Comparison of ENCODE assay signal across 22 cellular contexts in the genomic region with DNA sequence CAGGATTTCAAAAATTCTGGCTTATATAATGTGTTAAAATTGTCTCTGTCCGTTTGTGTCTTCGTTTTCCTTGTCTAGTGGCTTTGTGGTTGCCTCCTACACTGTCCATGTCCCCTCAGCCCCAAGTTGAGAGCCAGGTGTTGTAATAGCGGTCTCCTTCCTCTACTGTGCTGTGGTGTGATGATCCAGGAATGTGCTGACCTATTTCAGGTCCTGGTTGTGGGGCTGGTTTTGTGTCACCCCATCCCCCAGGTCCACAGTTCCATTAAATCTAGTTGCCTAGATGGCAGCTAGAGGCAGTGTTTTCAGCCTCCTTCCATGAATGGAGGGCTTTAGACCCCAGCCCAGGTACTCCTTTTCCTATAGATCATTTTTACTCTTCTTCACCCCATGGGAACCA.
DNase-seq lines count a peak whose midpoint lies in the region; ATAC-seq, FAIRE-seq and TF ChIP-seq lines count a peak whose summit lies in the region.
"Had no signal": no experiment of that assay in that cellular context is flagged by ENCODE, and none has a peak within 500 bp of the region (broad histone marks: within the 10 kb centered on the region; RNA-seq: fewer than 3 reads in every experiment).

No MANE protein-coding gene starts in this region.

- H3K27ac Mint-ChIP-seq in GM23338 = no peak overlapping the region
- no peak overlapping the region for H3K27ac Mint-ChIP-seq in endodermal cell
- no peak overlapping the region for H3K27ac Mint-ChIP-seq in osteocyte (ENCODE audit: unreplicated experiment)
- H3K27ac Mint-ChIP-seq: CD8-positive, alpha-beta T cell had no signal

- TF ChIP-seq CTCF in GM23338 (conservative IDR thresholded peaks at IDR 0.05; ENCODE audit: low read depth in 2 of 2) = peak; percentile 14 to 32; a peak in 2 of 4 replicates
- no peak for TF ChIP-seq CTCF in IMR-90 (conservative IDR thresholded peaks at IDR 0.05; ENCODE audit: low read depth, low read length)
- TF ChIP-seq CTCF in endodermal cell (conservative IDR thresholded peaks at IDR 0.05) = peak; percentile 50
- no peak for TF ChIP-seq CTCF in osteocyte (IDR thresholded peaks at IDR 0.05)

- H3K4me2 ChIP-seq in GM23338 (no peak overlapping the region), IMR-90 (ENCODE audit: low read depth, low read length) (no peak overlapping the region), trophoblast cell (ENCODE audit: low read length) (no peak overlapping the region)

- H3K4me1 ChIP-seq in GM23338 (ENCODE audit: insufficient read depth) (no peaks in the 10 kb centered on the region), IMR-90 (ENCODE audit: control insufficient read depth, insufficient read depth, low read length) (no peaks in the 10 kb centered on the region), endodermal cell (ENCODE audit: control insufficient read depth, insufficient read depth, low read length) (no peaks in the 10 kb centered on the region), trophoblast cell (ENCODE audit: control insufficient read depth in 1 of 2, insufficient read depth in 2 of 2, low read length in 2 of 2) (peaks cover 0 to 3% of the 10 kb centered on the region in 2 experiments)
- H3K4me1 ChIP-seq: SJSA1 had no signal

- H3K4ac ChIP-seq in IMR-90 (ENCODE audit: low read depth, low read length) (no peak overlapping the region), trophoblast cell (ENCODE audit: low read depth, low read length) (no peak overlapping the region)

- no peaks in the 10 kb centered on the region for H3K27me3 ChIP-seq in GM23338 (ENCODE audit: insufficient read depth)
- H3K27me3 ChIP-seq in IMR-90 (ENCODE audit: control insufficient read depth, insufficient read depth, low read length) = peaks cover 1% of the 10 kb centered on the region
- H3K27me3 ChIP-seq in endodermal cell (ENCODE audit: control insufficient read depth, insufficient read depth, low read length, poor library complexity, severe bottlenecking) = no peaks in the 10 kb centered on the region
- no peaks in the 10 kb centered on the region for H3K27me3 ChIP-seq in trophoblast cell (ENCODE audit: insufficient read depth, low read length)

- no peak overlapping the region for H3K27ac ChIP-seq in GM23338 (ENCODE audit: low read depth)
- no peak overlapping the region for H3K27ac ChIP-seq in IMR-90 (ENCODE audit: insufficient read depth, low read length)
- H3K27ac ChIP-seq in endodermal cell (ENCODE audit: low read depth, low read length) = no peak overlapping the region
- H3K27ac ChIP-seq in trophoblast cell (ENCODE audit: low read depth, low read length) = no peak overlapping the region
- H3K27ac ChIP-seq: C4-2B, SJSA1 had no signal

- BruUV-seq in IMR-90 (replicated peaks; lab: Mats Ljungman, UMichigan) = no TSS peak

- H4K20me1 ChIP-seq in GM23338 (replicated peaks; ENCODE audit: insufficient read depth) = no peaks in the 10 kb centered on the region
- no peaks in the 10 kb centered on the region for H4K20me1 ChIP-seq in IMR-90 (ENCODE audit: insufficient read depth, low read length)

- no peak overlapping the region for H2BK12ac ChIP-seq in trophoblast cell (ENCODE audit: low read length)

- H3K9me1 ChIP-seq in IMR-90 (ENCODE audit: insufficient read depth, low read length) = no peaks in the 10 kb centered on the region

- no peak for TF ChIP-seq POLR2A in IMR-90 (IDR thresholded peaks at IDR 0.05; ENCODE audit: low read depth, low read length)

- no peaks in the 10 kb centered on the region for H3K9me2 ChIP-seq in GM23338 (ENCODE audit: insufficient read depth)

- no peak overlapping the region for H2BK120ac ChIP-seq in IMR-90 (ENCODE audit: low read depth, low read length)
- no peak overlapping the region for H2BK120ac ChIP-seq in trophoblast cell (ENCODE audit: insufficient read depth, low read length, poor library complexity)

- H4K91ac ChIP-seq in IMR-90 (ENCODE audit: insufficient read depth, low read depth, low read length) = no peak overlapping the region
- no peak overlapping the region for H4K91ac ChIP-seq in trophoblast cell (ENCODE audit: low read depth, low read length)

- H3K36me3 Mint-ChIP-seq in GM23338 (ENCODE audit: low read depth) (no peaks in the 10 kb centered on the region), endodermal cell (ENCODE audit: low read depth) (no peaks in the 10 kb centered on the region), osteocyte (ENCODE audit: unreplicated experiment) (no peaks in the 10 kb centered on the region)
- H3K36me3 Mint-ChIP-seq: CD8-positive, alpha-beta T cell had no signal

- no peak for TF ChIP-seq RAD21 in IMR-90 (IDR thresholded peaks at IDR 0.05; ENCODE audit: low read length)

- H3K4me1 Mint-ChIP-seq in GM23338 (peaks cover 5% of the 10 kb centered on the region), endodermal cell (no peaks in the 10 kb centered on the region), osteocyte (ENCODE audit: unreplicated experiment) (no peaks in the 10 kb centered on the region)

- H3K79me2 ChIP-seq in GM23338 (replicated peaks; ENCODE audit: insufficient read depth) (no peaks in the 10 kb centered on the region), trophoblast cell (ENCODE audit: control insufficient read depth, insufficient read depth, low read length, poor library complexity) (no peaks in the 10 kb centered on the region)

- no peak overlapping the region for H3K4me3 Mint-ChIP-seq in GM23338
- no peak overlapping the region for H3K4me3 Mint-ChIP-seq in endodermal cell
- no peak overlapping the region for H3K4me3 Mint-ChIP-seq in osteocyte (ENCODE audit: unreplicated experiment)
- H3K4me3 Mint-ChIP-seq: CD8-positive, alpha-beta T cell had no signal

- no peaks in the 10 kb centered on the region for H3K9me3 ChIP-seq in IMR-90 (ENCODE audit: control insufficient read depth, insufficient read depth, low read length)
- no peaks in the 10 kb centered on the region for H3K9me3 ChIP-seq in endodermal cell (ENCODE audit: control insufficient read depth, low read length)
- H3K9me3 ChIP-seq in trophoblast cell (ENCODE audit: insufficient read depth, low read depth, low read length) = no peaks in the 10 kb centered on the region
- H3K9me3 ChIP-seq: SJSA1 had no signal

- H3K36me3 ChIP-seq in GM23338 (ENCODE audit: insufficient read depth) (no peaks in the 10 kb centered on the region), IMR-90 (ENCODE audit: control insufficient read depth, insufficient read depth, low read length) (no peaks in the 10 kb centered on the region), endodermal cell (ENCODE audit: control insufficient read depth, insufficient read depth, low read length) (no peaks in the 10 kb centered on the region), trophoblast cell (ENCODE audit: control insufficient read depth in 1 of 2, insufficient read depth in 2 of 2, low read length in 2 of 2) (no peaks in the 10 kb centered on the region)
- H3K36me3 ChIP-seq: SJSA1 had no signal

- H3K56ac ChIP-seq in IMR-90 (ENCODE audit: extremely low read depth, insufficient read depth, low read length) = no peak overlapping the region

- no peak overlapping the region for H4K8ac ChIP-seq in IMR-90 (ENCODE audit: low read depth in 2 of 2, low read length in 2 of 2)
- no peak overlapping the region for H4K8ac ChIP-seq in trophoblast cell (ENCODE audit: low read depth, low read length)

- H2BK5ac ChIP-seq in IMR-90 (ENCODE audit: low read depth, low read length, poor library complexity, severe bottlenecking) (no peak overlapping the region), trophoblast cell (ENCODE audit: low read depth, low read length, poor library complexity) (no peak overlapping the region)

- no peaks in the 10 kb centered on the region for H3F3A ChIP-seq in GM23338 (replicated peaks; ENCODE audit: low read depth)

- H3K9ac ChIP-seq in IMR-90 (ENCODE audit: low read depth, low read length) (no peak overlapping the region), endodermal cell (ENCODE audit: extremely low read depth, low read length, poor library complexity, severe bottlenecking) (no peak overlapping the region), trophoblast cell (ENCODE audit: low read length) (no peak overlapping the region)

- H2AFZ ChIP-seq in GM23338 = no peak overlapping the region
- H2AFZ ChIP-seq in IMR-90 (replicated peaks; ENCODE audit: low read length, poor library complexity) = no peak overlapping the region
- no peak overlapping the region for H2AFZ ChIP-seq in trophoblast cell (ENCODE audit: insufficient read depth, low read length, poor library complexity)

- no peak overlapping the region for H4K5ac ChIP-seq in IMR-90 (ENCODE audit: low read depth, low read length)

- ATAC-seq in GM23338 (peak; percentile 80), IMR-90 (ENCODE audit: low read depth) (no peak)
- ATAC-seq: CD8-positive, alpha-beta T cell had no signal

- H2AK5ac ChIP-seq in IMR-90 (ENCODE audit: low read depth, low read length) (no peak overlapping the region), trophoblast cell (ENCODE audit: low read length) (no peak overlapping the region)

- no peak for FAIRE-seq in urothelium cell line (lab: Jason Lieb, UNC)
- FAIRE-seq: GM12892 had no signal

- no peak overlapping the region for H4K12ac ChIP-seq in trophoblast cell (ENCODE audit: low read depth, low read length)

- no peak overlapping the region for H2BK20ac ChIP-seq in IMR-90 (ENCODE audit: low read depth, low read length)

- peak overlapping the region; percentile 5 for H2AK9ac ChIP-seq in IMR-90 (replicated peaks; ENCODE audit: low read depth, low read length, poor library complexity)

- H3K23ac ChIP-seq in IMR-90 (ENCODE audit: low read depth, low read length) (no peak overlapping the region), trophoblast cell (ENCODE audit: low read length) (peak overlapping the region; percentile 3)

- peak; percentile 59 for DNase-seq in GM23338 (ENCODE audit: low spot score)
- no peak for DNase-seq in IMR-90
- DNase-seq in endodermal cell = peak; percentile 53
- no peak for DNase-seq in trophoblast cell
- DNase-seq in osteocyte (ENCODE audit: extremely low spot score, unreplicated experiment) = no peak
- no peak for DNase-seq in urothelium cell line (ENCODE audit: low spot score)
- no peak for DNase-seq in SKM-1 (lab: John Stamatoyannopoulos, UW; ENCODE audit: unreplicated experiment)
- DNase-seq: CD8-positive, alpha-beta T cell; DMS 273 treated with DMSO at 0.1 percent for 48 hours; DMS79 treated with DMSO at 0.1 percent for 48 hours; KBM-7; NCI-H1048; NCI-H1417; NCI-H1694; NCI-H2029 treated with DMSO at 0.1 percent for 48 hours; NCI-H2227 treated with DMSO at 0.1 percent for 48 hours; NCI-H526 treated with DMSO at 0.1 percent for 48 hours; Right ventricle myocardium superior; RPMI8226 had no signal

- in situ Hi-C loops in IMR-90 (cut with MboI; ENCODE audit: low sequenced_read_pairs) = no loop called here

- intact Hi-C loops in IMR-90 (cut with micrococcal nuclease) = no loop called here

- H3K79me1 ChIP-seq in IMR-90 (ENCODE audit: low read depth in 1 of 2, low read length in 2 of 2) (no peaks in the 10 kb centered on the region), trophoblast cell (ENCODE audit: low read length) (no peaks in the 10 kb centered on the region)

- 40% methylated on average over 1 of the region's 3 CpGs; no CpG with 5 or more reads in 1 of the 2 experiments for WGBS in IMR-90 (ENCODE audit: extremely low coverage in 2 of 2, insufficient read length in 1 of 2), 2 experiments
- WGBS in endodermal cell (ENCODE audit: insufficient coverage in 1 of 2, insufficient read length in 1 of 2), 2 experiments = 89 to 100% methylated on average over 1 to 3 of the region's 3 CpGs
- WGBS in trophoblast cell (ENCODE audit: extremely low coverage, insufficient coverage, insufficient read length) = no CpG with 5 or more reads among the region's 3 CpGs

- H3K9me3 Mint-ChIP-seq in GM23338 (no peaks in the 10 kb centered on the region), endodermal cell (no peaks in the 10 kb centered on the region), osteocyte (ENCODE audit: unreplicated experiment) (no peaks in the 10 kb centered on the region)
- H3K9me3 Mint-ChIP-seq: CD8-positive, alpha-beta T cell had no signal

- H3K14ac ChIP-seq in IMR-90 (replicated peaks; ENCODE audit: low read depth, low read length) = no peak overlapping the region
- H3K14ac ChIP-seq in trophoblast cell (ENCODE audit: low read length) = no peak overlapping the region

- H3K18ac ChIP-seq in IMR-90 (ENCODE audit: low read depth, low read length) (no peak overlapping the region), trophoblast cell (ENCODE audit: low read length) (no peak overlapping the region)

- H2BK15ac ChIP-seq in IMR-90 (ENCODE audit: low read depth, low read length) = no peak overlapping the region

- dilution Hi-C loops in IMR-90 (cut with HindIII; ENCODE audit: low sequenced_read_pairs, unreplicated experiment) = no loop called here

- H3K27me3 Mint-ChIP-seq in GM23338 (ENCODE audit: insufficient read depth, low read depth, poor library complexity) (no peaks in the 10 kb centered on the region), endodermal cell (ENCODE audit: insufficient read depth) (peaks cover 2% of the 10 kb centered on the region), osteocyte (ENCODE audit: unreplicated experiment) (peaks cover 12% of the 10 kb centered on the region)

- H3K4me3 ChIP-seq in GM23338 = no peak overlapping the region
- H3K4me3 ChIP-seq in IMR-90 (ENCODE audit: insufficient read depth, low read depth, low read length) = no peak overlapping the region
- H3K4me3 ChIP-seq in endodermal cell (ENCODE audit: low read length) = no peak overlapping the region
- no peak overlapping the region for H3K4me3 ChIP-seq in trophoblast cell (ENCODE audit: low read depth, low read length)
- H3K4me3 ChIP-seq: SJSA1 had no signal

- POLR2A ChIA-PET in IMR-90 (lab: Charles Lee; ENCODE audit: unreplicated experiment) = no interaction called here

- CTCF ChIA-PET in IMR-90 (lab: Yijun Ruan, JAX) = no interaction called here

Comparison
In these comparisons a context has a peak if more than half of its experiments do, and no peak if none do; other contexts are left out.
1. DNase-seq: peak in GM23338 (single experiment) and endodermal cell (single experiment); none in IMR-90 (single experiment), trophoblast cell (0 of 2), osteocyte (single experiment), urothelium cell line (single experiment) and SKM-1 (single experiment).
2. CTCF ChIP-seq: peak in GM23338 (2 of 2) and endodermal cell (single experiment); none in IMR-90 (single experiment) and osteocyte (single experiment).